Comparison of ENCODE assay signal across 8 cellular contexts in genomic region chr1:9455487-9456237, GRCh38.
DNase-seq lines count a peak whose midpoint lies in the region; ATAC-seq and TF ChIP-seq lines count a peak whose summit lies in the region.

No MANE protein-coding gene starts in this region.

- TF ChIP-seq CTCF in HEK293 (tag by site-specific recombination; IDR thresholded peaks at IDR 0.05) = peak; percentile 44; the same call in 1 of the 2 replicates

- H3K9ac ChIP-seq in adipocyte (ENCODE audit: low read length) (peak overlapping the region; percentile 65), skeletal muscle satellite cell (ENCODE audit: low read depth, low read length) (no peak overlapping the region)

- H3K27ac ChIP-seq in HEK293 (ENCODE audit: extremely low read depth, low read depth, low read length) = no peak overlapping the region
- no peak overlapping the region for H3K27ac ChIP-seq in right cardiac atrium (ENCODE audit: low read length)

- WGBS in right cardiac atrium = 40% methylated on average over 22 of the region's 22 CpGs

- CTCF ChIA-PET in HEK293 (lab: Yijun Ruan, JAX) = interaction anchor here (0.6 to 7.0 kb wide), 38 partner anchors 8 to 754 kb away, joined by 3 to 91 read pairs (median 4); partner anchors contain the start of gene SPSB1

- intact Hi-C loops in right cardiac atrium (cut with DNase I) = loop anchor here (5.0 to 10.0 kb wide), 5 partner anchors 91 to 191 kb away; partner anchors contain the start of gene SPSB1 (in 1 of the 4)

- DNase-seq in C1 segment of cervical spinal cord (lab: John Stamatoyannopoulos, UW) (peak in 9 of 14 donors; percentile 15 to 73 (median 37)), SW480 (ENCODE audit: low spot score) (peak; percentile 23), adipocyte (ENCODE audit: low read depth) (peak; percentile 84), right cardiac atrium (peak; percentile 78 to 93 (median 89))

- H3K4me1 ChIP-seq in HEK293 (ENCODE audit: control insufficient read depth, insufficient read depth, low read length) (no peaks in the 10 kb centered on the region), adipocyte (ENCODE audit: control insufficient read depth, insufficient read depth, low read length) (peaks cover 35% of the 10 kb centered on the region), right cardiac atrium (ENCODE audit: control insufficient read depth, insufficient read depth, low read length) (no peaks in the 10 kb centered on the region), skeletal muscle satellite cell (ENCODE audit: control insufficient read depth, insufficient read depth, low read length) (peaks cover 10% of the 10 kb centered on the region)

- H3K4me3 ChIP-seq in HEK293 (ENCODE audit: low read depth, low read length) = no peak overlapping the region
- peak overlapping the region; percentile 68 for H3K4me3 ChIP-seq in adipocyte (ENCODE audit: low read length)
- H3K4me3 ChIP-seq in right cardiac atrium (ENCODE audit: low read length) = no peak overlapping the region
- no peak overlapping the region for H3K4me3 ChIP-seq in skeletal muscle satellite cell (ENCODE audit: low read length)

- H3K27me3 ChIP-seq in adipocyte (replicated peaks; ENCODE audit: control insufficient read depth, insufficient read depth, low read length) = no peaks in the 10 kb centered on the region
- no peaks in the 10 kb centered on the region for H3K27me3 ChIP-seq in right cardiac atrium (ENCODE audit: control insufficient read depth, insufficient read depth)
- peaks cover 19% of the 10 kb centered on the region for H3K27me3 ChIP-seq in skeletal muscle satellite cell (ENCODE audit: control insufficient read depth, insufficient read depth, low read length)

- H3K4me2 ChIP-seq in skeletal muscle satellite cell (ENCODE audit: low read length) = peak overlapping the region; percentile 56

- ATAC-seq in right cardiac atrium = peak; percentile 81 to 84
- no peak for ATAC-seq in GM19351 (IDR thresholded peaks at IDR 0.05; ENCODE audit: unreplicated experiment)
- ATAC-seq in HG03432 (IDR thresholded peaks at IDR 0.05; ENCODE audit: unreplicated experiment) = no peak

- POLR2A ChIA-PET in HEK293 (lab: Yijun Ruan, JAX) = no interaction called here

- no peaks in the 10 kb centered on the region for H3K9me3 ChIP-seq in HEK293 (ENCODE audit: control insufficient read depth, insufficient read depth, low read depth, low read length)
- no peaks in the 10 kb centered on the region for H3K9me3 ChIP-seq in adipocyte (ENCODE audit: control insufficient read depth, low read length)
- H3K9me3 ChIP-seq in right cardiac atrium (ENCODE audit: control insufficient read depth, low read length) = no peaks in the 10 kb centered on the region
- no peaks in the 10 kb centered on the region for H3K9me3 ChIP-seq in skeletal muscle satellite cell (replicated peaks; ENCODE audit: low read length)

- no peaks in the 10 kb centered on the region for H3K36me3 ChIP-seq in HEK293 (ENCODE audit: control insufficient read depth in 2 of 2, insufficient read depth in 1 of 2, low read length in 2 of 2)
- H3K36me3 ChIP-seq in adipocyte (ENCODE audit: control insufficient read depth, insufficient read depth, low read length, severe bottlenecking) = no peaks in the 10 kb centered on the region
- no peaks in the 10 kb centered on the region for H3K36me3 ChIP-seq in skeletal muscle satellite cell (ENCODE audit: insufficient read depth, low read length)

TF ChIP-seq in HEK293, 187 proteins besides CTCF, POLR2A, EP300 and RAD21:
- no peak for TF ChIP-seq ZNF133 (tag by site-specific recombination; IDR thresholded peaks at IDR 0.05)
- TF ChIP-seq ZSCAN4 (tag by site-specific recombination; IDR thresholded peaks at IDR 0.05) = no peak
- TF ChIP-seq ZNF146 (tag by site-specific recombination; IDR thresholded peaks at IDR 0.05) = no peak
- TF ChIP-seq ZNF830 (tag by site-specific recombination; IDR thresholded peaks at IDR 0.05; ENCODE audit: low read depth) = no peak
- TF ChIP-seq ZNF184 (tag by site-specific recombination; IDR thresholded peaks at IDR 0.05) = no peak
- TF ChIP-seq ZBTB6 (tag by site-specific recombination; IDR thresholded peaks at IDR 0.05) = no peak
- no peak for TF ChIP-seq ZNF449 (tag by site-specific recombination; IDR thresholded peaks at IDR 0.05)
- no peak for TF ChIP-seq ZNF670 (tag by site-specific recombination; IDR thresholded peaks at IDR 0.05; ENCODE audit: low read depth)
- TF ChIP-seq ZNF426 (tag by site-specific recombination; IDR thresholded peaks at IDR 0.05) = no peak
- no peak for TF ChIP-seq PRDM6 (tag by site-specific recombination; IDR thresholded peaks at IDR 0.05)
- TF ChIP-seq SCRT2 (tag by site-specific recombination; IDR thresholded peaks at IDR 0.05) = no peak
- TF ChIP-seq ZBTB20 (tag by site-specific recombination; IDR thresholded peaks at IDR 0.05) = no peak
- TF ChIP-seq ZNF132 (tag by site-specific recombination; IDR thresholded peaks at IDR 0.05; ENCODE audit: borderline replicate concordance) = no peak
- TF ChIP-seq ZNF530 (tag by site-specific recombination; IDR thresholded peaks at IDR 0.05; ENCODE audit: low read depth) = no peak
- TF ChIP-seq GLI4 (tag by site-specific recombination; IDR thresholded peaks at IDR 0.05) = no peak
- TF ChIP-seq ZNF768 (tag by site-specific recombination; IDR thresholded peaks at IDR 0.05) = no peak
- no peak for TF ChIP-seq ZBTB11 (tag by site-specific recombination; conservative IDR thresholded peaks at IDR 0.05; ENCODE audit: low read depth)
TF ChIP-seq in HEK293: peak in this region for 0.

Comparison
In these comparisons a context has a peak if more than half of its experiments do, and no peak if none do; other contexts are left out.
1. DNase-seq: peak in every context shown above with its lines; median percentile 89 in right cardiac atrium; 84 in adipocyte; 37 in C1 segment of cervical spinal cord; 23 in SW480.
2. ATAC-seq: peak in right cardiac atrium (2 of 2); none in GM19351 (single experiment) and HG03432 (single experiment).